In the genomic region with DNA sequence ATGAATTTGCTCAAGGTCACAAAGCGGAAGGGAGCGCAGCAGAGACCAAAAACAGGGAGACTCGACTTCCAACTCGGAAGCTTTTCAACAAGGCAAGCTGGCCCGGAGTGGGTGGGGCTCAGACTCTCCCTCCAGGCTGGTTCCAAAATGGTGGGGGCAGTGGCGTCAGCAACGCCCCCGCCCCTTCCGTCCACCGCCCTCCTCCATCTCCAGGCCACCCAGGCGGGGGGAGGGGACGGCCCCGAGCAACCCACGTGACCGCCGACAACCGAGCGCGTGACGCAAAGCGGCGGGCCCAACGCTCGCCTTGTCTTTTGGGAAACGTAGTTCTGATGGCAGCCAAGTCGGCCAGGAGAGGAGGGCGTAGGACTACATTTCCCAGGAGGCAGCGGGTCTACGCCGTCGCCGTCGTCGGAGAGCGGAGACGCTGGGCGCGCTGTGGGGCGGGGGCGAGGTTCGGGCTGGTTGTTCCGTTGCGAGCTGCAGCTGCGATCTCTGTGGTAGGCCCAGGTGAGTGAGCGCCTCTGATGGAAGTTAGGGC, we compare ENCODE assay signal across 1 cellular context.
TF ChIP-seq lines count a peak whose summit lies in the region.

TSS of gene THRAP3 (plus strand) at position 448 of the 541 bp plus-strand sequence. CDS start 58,121 bp downstream, outside the sequence.

TF ChIP-seq in HEK293, 187 proteins besides CTCF, POLR2A, EP300 and RAD21 (continued from another document):
- TF ChIP-seq, protein P1, sequence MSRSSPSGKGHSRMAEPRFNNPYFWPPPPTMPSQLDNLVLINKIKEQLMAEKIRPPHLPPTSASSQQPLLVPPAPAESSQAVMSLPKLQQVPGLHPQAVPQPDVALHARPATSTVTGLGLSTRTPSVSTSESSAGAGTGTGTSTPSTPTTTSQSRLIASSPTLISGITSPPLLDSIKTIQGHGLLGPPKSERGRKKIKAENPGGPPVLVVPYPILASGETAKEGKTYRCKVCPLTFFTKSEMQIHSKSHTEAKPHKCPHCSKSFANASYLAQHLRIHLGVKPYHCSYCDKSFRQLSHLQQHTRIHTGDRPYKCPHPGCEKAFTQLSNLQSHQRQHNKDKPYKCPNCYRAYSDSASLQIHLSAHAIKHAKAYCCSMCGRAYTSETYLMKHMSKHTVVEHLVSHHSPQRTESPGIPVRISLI (tag by site-specific recombination; IDR thresholded peaks at IDR 0.05) = no peak
- TF ChIP-seq, protein P2, sequence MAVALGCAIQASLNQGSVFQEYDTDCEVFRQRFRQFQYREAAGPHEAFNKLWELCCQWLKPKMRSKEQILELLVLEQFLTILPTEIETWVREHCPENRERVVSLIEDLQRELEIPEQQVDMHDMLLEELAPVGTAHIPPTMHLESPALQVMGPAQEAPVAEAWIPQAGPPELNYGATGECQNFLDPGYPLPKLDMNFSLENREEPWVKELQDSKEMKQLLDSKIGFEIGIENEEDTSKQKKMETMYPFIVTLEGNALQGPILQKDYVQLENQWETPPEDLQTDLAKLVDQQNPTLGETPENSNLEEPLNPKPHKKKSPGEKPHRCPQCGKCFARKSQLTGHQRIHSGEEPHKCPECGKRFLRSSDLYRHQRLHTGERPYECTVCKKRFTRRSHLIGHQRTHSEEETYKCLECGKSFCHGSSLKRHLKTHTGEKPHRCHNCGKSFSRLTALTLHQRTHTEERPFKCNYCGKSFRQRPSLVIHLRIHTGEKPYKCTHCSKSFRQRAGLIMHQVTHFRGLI (tag by site-specific recombination; IDR thresholded peaks at IDR 0.05) = peak; percentile 90
- TF ChIP-seq KLF9 (tag by site-specific recombination; IDR thresholded peaks at IDR 0.05; ENCODE audit: low read depth) = peak; percentile 98
- peak; percentile 97 for TF ChIP-seq GLIS2 (tag by site-specific recombination; IDR thresholded peaks at IDR 0.05)
- peak; percentile 93 for TF ChIP-seq ZFHX2 (tag by site-specific recombination; conservative IDR thresholded peaks at IDR 0.05)
- TF ChIP-seq ZNF280C (tag by site-specific recombination; IDR thresholded peaks at IDR 0.05) = no peak
- TF ChIP-seq, protein P3, sequence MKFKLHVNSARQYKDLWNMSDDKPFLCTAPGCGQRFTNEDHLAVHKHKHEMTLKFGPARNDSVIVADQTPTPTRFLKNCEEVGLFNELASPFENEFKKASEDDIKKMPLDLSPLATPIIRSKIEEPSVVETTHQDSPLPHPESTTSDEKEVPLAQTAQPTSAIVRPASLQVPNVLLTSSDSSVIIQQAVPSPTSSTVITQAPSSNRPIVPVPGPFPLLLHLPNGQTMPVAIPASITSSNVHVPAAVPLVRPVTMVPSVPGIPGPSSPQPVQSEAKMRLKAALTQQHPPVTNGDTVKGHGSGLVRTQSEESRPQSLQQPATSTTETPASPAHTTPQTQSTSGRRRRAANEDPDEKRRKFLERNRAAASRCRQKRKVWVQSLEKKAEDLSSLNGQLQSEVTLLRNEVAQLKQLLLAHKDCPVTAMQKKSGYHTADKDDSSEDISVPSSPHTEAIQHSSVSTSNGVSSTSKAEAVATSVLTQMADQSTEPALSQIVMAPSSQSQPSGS (tag by site-specific recombination; IDR thresholded peaks at IDR 0.05; ENCODE audit: low read depth) = peak; percentile 52; the same call in 1 of the 2 replicates
- peak; percentile 99 for TF ChIP-seq ZBTB17 (tag by site-specific recombination; IDR thresholded peaks at IDR 0.05)
- peak; percentile 92 for TF ChIP-seq OVOL3 (tag by site-specific recombination; IDR thresholded peaks at IDR 0.05)
- 0 out of 2 replicates have a peak, but pooled peaks have one; percentile 4 for TF ChIP-seq PRDM1 (tag by site-specific recombination; IDR thresholded peaks at IDR 0.05)
- TF ChIP-seq YY1 (tag by site-specific recombination; IDR thresholded peaks at IDR 0.05) = peak; percentile 50; the same call in 1 of the 2 replicates
- TF ChIP-seq ZNF843 (tag by site-specific recombination; IDR thresholded peaks at IDR 0.05) = peak; percentile 59; the same call in 1 of the 2 replicates
- TF ChIP-seq, protein P4, sequence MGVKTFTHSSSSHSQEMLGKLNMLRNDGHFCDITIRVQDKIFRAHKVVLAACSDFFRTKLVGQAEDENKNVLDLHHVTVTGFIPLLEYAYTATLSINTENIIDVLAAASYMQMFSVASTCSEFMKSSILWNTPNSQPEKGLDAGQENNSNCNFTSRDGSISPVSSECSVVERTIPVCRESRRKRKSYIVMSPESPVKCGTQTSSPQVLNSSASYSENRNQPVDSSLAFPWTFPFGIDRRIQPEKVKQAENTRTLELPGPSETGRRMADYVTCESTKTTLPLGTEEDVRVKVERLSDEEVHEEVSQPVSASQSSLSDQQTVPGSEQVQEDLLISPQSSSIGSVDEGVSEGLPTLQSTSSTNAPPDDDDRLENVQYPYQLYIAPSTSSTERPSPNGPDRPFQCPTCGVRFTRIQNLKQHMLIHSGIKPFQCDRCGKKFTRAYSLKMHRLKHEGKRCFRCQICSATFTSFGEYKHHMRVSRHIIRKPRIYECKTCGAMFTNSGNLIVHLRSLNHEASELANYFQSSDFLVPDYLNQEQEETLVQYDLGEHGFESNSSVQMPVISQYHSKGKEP (tag by site-specific recombination; IDR thresholded peaks at IDR 0.05) = no peak
- peak; percentile 98 for TF ChIP-seq ZNF580 (tag by site-specific recombination; IDR thresholded peaks at IDR 0.05)
- peak; percentile 44; the same call in 1 of the 2 replicates for TF ChIP-seq ZNF394 (tag by site-specific recombination; IDR thresholded peaks at IDR 0.05; ENCODE audit: borderline replicate concordance)
- TF ChIP-seq TRIM28 (IDR thresholded peaks at IDR 0.05; ENCODE audit: borderline replicate concordance, low read length) = peak; percentile 42; the same call in 1 of the 2 replicates
- peak; percentile 70; the same call in 1 of the 2 replicates for TF ChIP-seq YY2 (tag by site-specific recombination; IDR thresholded peaks at IDR 0.05)
- TF ChIP-seq ZEB2 (tag by site-specific recombination; IDR thresholded peaks at IDR 0.05) = peak; percentile 98
- no peak for TF ChIP-seq ZNF768 (tag by site-specific recombination; IDR thresholded peaks at IDR 0.05)
- TF ChIP-seq ZFP69B (tag by site-specific recombination; IDR thresholded peaks at IDR 0.05) = 0 out of 2 replicates have a peak, but pooled peaks have one; percentile 15
- TF ChIP-seq ZBTB8A (tag by site-specific recombination; IDR thresholded peaks at IDR 0.05) = peak; percentile 74; the same call in 1 of the 2 replicates
- 0 out of 2 replicates have a peak, but pooled peaks have one; percentile 50 for TF ChIP-seq IKZF3 (tag by site-specific recombination; IDR thresholded peaks at IDR 0.05)
- TF ChIP-seq ZBTB21 (tag by site-specific recombination; IDR thresholded peaks at IDR 0.05) = peak; percentile 95
- peak; percentile 94 for TF ChIP-seq KLF1 (tag by site-specific recombination; IDR thresholded peaks at IDR 0.05)
- peak; percentile 98 for TF ChIP-seq SP3 (tag by site-specific recombination; IDR thresholded peaks at IDR 0.05)
- TF ChIP-seq EGR2 (tag by site-specific recombination; IDR thresholded peaks at IDR 0.05; ENCODE audit: low read depth) = peak; percentile 94
- TF ChIP-seq, protein P5, sequence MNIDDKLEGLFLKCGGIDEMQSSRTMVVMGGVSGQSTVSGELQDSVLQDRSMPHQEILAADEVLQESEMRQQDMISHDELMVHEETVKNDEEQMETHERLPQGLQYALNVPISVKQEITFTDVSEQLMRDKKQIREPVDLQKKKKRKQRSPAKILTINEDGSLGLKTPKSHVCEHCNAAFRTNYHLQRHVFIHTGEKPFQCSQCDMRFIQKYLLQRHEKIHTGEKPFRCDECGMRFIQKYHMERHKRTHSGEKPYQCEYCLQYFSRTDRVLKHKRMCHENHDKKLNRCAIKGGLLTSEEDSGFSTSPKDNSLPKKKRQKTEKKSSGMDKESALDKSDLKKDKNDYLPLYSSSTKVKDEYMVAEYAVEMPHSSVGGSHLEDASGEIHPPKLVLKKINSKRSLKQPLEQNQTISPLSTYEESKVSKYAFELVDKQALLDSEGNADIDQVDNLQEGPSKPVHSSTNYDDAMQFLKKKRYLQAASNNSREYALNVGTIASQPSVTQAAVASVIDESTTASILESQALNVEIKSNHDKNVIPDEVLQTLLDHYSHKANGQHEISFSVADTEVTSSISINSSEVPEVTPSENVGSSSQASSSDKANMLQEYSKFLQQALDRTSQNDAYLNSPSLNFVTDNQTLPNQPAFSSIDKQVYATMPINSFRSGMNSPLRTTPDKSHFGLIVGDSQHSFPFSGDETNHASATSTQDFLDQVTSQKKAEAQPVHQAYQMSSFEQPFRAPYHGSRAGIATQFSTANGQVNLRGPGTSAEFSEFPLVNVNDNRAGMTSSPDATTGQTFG (tag by site-specific recombination; IDR thresholded peaks at IDR 0.05; ENCODE audit: borderline replicate concordance) = no peak
- TF ChIP-seq KLF17 (tag by site-specific recombination; IDR thresholded peaks at IDR 0.05) = peak; percentile 75; the same call in 1 of the 2 replicates
- TF ChIP-seq, protein P6, sequence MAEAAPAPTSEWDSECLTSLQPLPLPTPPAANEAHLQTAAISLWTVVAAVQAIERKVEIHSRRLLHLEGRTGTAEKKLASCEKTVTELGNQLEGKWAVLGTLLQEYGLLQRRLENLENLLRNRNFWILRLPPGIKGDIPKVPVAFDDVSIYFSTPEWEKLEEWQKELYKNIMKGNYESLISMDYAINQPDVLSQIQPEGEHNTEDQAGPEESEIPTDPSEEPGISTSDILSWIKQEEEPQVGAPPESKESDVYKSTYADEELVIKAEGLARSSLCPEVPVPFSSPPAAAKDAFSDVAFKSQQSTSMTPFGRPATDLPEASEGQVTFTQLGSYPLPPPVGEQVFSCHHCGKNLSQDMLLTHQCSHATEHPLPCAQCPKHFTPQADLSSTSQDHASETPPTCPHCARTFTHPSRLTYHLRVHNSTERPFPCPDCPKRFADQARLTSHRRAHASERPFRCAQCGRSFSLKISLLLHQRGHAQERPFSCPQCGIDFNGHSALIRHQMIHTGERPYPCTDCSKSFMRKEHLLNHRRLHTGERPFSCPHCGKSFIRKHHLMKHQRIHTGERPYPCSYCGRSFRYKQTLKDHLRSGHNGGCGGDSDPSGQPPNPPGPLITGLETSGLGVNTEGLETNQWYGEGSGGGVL (tag by site-specific recombination; IDR thresholded peaks at IDR 0.05) = peak; percentile 79
